Comparison of ENCODE assay signal across 1 cellular context in the genomic region with DNA sequence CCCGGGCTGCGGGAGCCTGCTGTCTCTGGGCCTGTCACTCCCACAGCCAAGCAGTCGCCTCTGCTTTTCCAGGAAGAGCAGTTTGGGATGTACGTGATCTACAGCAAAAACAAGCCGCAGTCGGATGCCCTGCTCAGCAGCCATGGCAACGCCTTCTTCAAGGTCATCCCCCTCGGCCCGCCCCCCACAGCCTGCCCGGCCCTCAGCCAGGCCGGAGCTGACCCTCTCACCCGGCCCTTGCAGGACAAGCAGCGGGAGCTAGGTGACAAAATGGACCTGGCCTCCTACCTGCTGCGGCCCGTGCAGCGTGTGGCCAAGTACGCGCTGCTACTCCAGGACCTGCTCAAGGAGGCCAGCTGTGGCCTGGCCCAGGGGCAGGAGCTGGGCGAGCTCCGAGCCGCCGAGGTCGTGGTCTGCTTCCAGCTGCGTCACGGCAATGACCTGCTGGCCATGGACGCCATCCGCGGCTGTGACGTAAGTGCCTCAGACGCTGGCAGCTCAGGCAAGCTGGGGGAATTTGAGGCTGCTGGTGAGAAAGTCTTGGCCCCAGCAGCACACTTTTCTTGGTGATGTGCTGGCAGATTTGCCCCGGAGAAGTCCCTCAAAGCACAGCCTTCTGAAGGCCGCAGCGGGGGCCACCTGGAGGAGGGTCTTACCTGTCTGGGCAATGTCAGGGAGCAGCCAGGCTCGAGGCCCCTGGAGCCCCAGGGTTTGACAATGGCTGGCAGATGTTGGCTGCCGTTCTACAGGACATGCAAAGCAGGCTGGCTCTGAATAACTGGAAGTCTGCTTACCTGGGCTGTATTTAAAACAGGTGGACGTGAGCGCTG.
TF ChIP-seq lines count a peak whose summit lies in the region.

No MANE protein-coding gene starts in this region.

TF ChIP-seq in HepG2, 621 proteins besides CTCF, POLR2A, EP300 and RAD21:
- no peak for TF ChIP-seq CAMTA2 (CRISPR knock-in tag; IDR thresholded peaks at IDR 0.05; ENCODE audit: borderline replicate concordance)
- TF ChIP-seq ZFP62 (CRISPR knock-in tag; IDR thresholded peaks at IDR 0.05): no peak
- TF ChIP-seq HMG20A (CRISPR knock-in tag; IDR thresholded peaks at IDR 0.05; ENCODE audit: borderline replicate concordance): no peak
- no peak for TF ChIP-seq ZNF816 (CRISPR knock-in tag; IDR thresholded peaks at IDR 0.05; ENCODE audit: borderline replicate concordance)
- peak; percentile 43 for TF ChIP-seq CREB1 (IDR thresholded peaks at IDR 0.05)
- TF ChIP-seq CREB1 (CRISPR knock-in tag; IDR thresholded peaks at IDR 0.05): no peak
- no peak for TF ChIP-seq ZNF775 (CRISPR knock-in tag; IDR thresholded peaks at IDR 0.05; ENCODE audit: borderline replicate concordance)
- no peak for TF ChIP-seq SNAI1 (CRISPR knock-in tag; IDR thresholded peaks at IDR 0.05; ENCODE audit: borderline replicate concordance)
